Comparison of ENCODE assay signal across 14 cellular contexts in the genomic region with DNA sequence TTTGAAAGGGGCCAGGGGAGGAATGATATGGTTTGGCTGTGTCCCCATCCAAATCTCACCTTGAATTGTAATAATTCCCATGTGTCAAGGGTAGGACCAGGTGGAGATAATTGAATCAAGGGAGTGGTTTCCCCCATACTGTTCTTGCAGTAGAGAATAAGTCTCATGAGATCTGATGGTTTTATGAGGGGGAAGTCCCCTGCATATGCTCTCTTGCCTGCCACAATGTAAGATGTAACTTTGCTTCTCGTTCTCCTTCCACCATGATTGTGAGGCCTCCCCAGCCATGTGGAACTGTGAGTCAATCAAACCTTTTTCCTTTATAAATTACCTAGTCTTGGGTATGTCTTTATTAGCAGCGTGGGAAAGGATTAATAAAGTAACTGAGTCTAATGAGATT. TPM values are rescaled to one million over a fixed set of nuclear protein-coding genes. Genes with fewer than 3 reads are reported as not detected.
"Had no signal": no experiment of that assay in that cellular context is flagged by ENCODE, and none has a peak within 500 bp of the region (broad histone marks: within the 10 kb centered on the region; RNA-seq: fewer than 3 reads in every experiment).

No MANE protein-coding gene starts in this region.

RNA-seq across cellular contexts. Expression of gene HAPLN1, which starts 15.5 kb away (rescaled TPM):
- total RNA-seq: activated naive CD4-positive, alpha-beta T cell treated with anti-CD3 and anti-CD28 coated beads for 36 hours; activated naive CD4-positive, alpha-beta T cell treated with anti-CD3 and anti-CD28 coated beads, Interleukin-2, amount 50 U/mL, for 72 hours; activated naive CD8-positive, alpha-beta T cell treated with anti-CD3 and anti-CD28 coated beads for 36 hours; activated naive CD8-positive, alpha-beta T cell treated with anti-CD3 and anti-CD28 coated beads, Interleukin-2, amount 10 ng/mL, durations not matched to agents 7 days and 5 days; activated T-cell treated with anti-CD3 and anti-CD28 coated beads, Interleukin-2, amount 50 U/mL, for 4 hours; activated T-cell treated with anti-CD3 and anti-CD28 coated beads, Interleukin-2, amount 50 U/mL, for 72 hours; activated T-helper 1 cell treated with anti-CD3 and anti-CD28 coated beads, Interleukin-12 subunit alpha, Interleukin-12 subunit beta, Interleukin-2, Interleukin-4 antibody, amounts not matched to agents 30 ng/mL and 10 ng/mL and 1 ng/mL, durations not matched to agents 14 hours and 24 hours and 36 hours; activated T-helper 17 cell treated with anti-CD3 and anti-CD28 coated beads, Interleukin-2, amount 50 U/mL, for 72 hours; activated T-helper 2 cell treated with anti-CD3 and anti-CD28 coated beads, Interferon-gamma antibody, Interleukin-2, Interleukin-4, amounts not matched to agents 10 μg/mL and 5 μg/mL and 100 μg/mL, durations not matched to agents 14 hours and 24 hours and 36 hours; adrenal gland; body of pancreas; breast epithelium; bronchial epithelial cell had no signal
- polyA plus RNA-seq: adipose tissue, adrenal gland had no signal
